ENCODE assay signal across 11 cellular contexts in genomic region chr9:127873886-127874285, GRCh38. TPM values are rescaled to one million over a fixed set of nuclear protein-coding genes. Genes with fewer than 3 reads are reported as not detected.
DNase-seq lines count a peak whose midpoint lies in the region; ATAC-seq and TF ChIP-seq lines count a peak whose summit lies in the region.
"Had no signal": no experiment of that assay in that cellular context is flagged by ENCODE, and none has a peak within 500 bp of the region (broad histone marks: within the 10 kb centered on the region; RNA-seq: fewer than 3 reads in every experiment).

No MANE protein-coding gene starts in this region.

- H3K4me3 Mint-ChIP-seq in MCF 10A (ENCODE audit: unreplicated experiment) = peak overlapping the region; percentile 72

- H3K36me3 ChIP-seq in BE2C (peaks cover 4% of the 10 kb centered on the region; the same call in 1 of the 2 replicates), right atrium auricular region (peaks cover 40% of the 10 kb centered on the region), psoas muscle (ENCODE audit: insufficient read depth in 1 of 2, low read depth in 1 of 2) (peaks cover 0 to 44% of the 10 kb centered on the region in 2 donors)

- 16 to 19% (median 18%) methylated on average over 10 of the region's 10 CpGs for WGBS in psoas muscle, 3 donors

- H3K36me3 Mint-ChIP-seq in MCF 10A (ENCODE audit: insufficient read depth, unreplicated experiment) = peaks cover 11% of the 10 kb centered on the region

- H3K9me3 ChIP-seq in BE2C (no peaks in the 10 kb centered on the region), right atrium auricular region (no peaks in the 10 kb centered on the region), psoas muscle (no peaks in the 10 kb centered on the region)

- intact Hi-C loops in MCF 10A (cut with micrococcal nuclease) (loop anchor here (1.0 kb wide), 1 partner anchor 47 kb away; no protein-coding TSS in a partner anchor), psoas muscle (cut with DNase I) (loop anchor here (5.0 kb wide), 5 partner anchors 43 to 282 kb away; partner anchors contain the start of genes TOR2A (in 2 of the 2), CDK9 (in 1 of the 2), FPGS (in 1 of the 2) and ST6GALNAC4 (in 1 of the 2))

- H3K9me3 Mint-ChIP-seq in MCF 10A (ENCODE audit: unreplicated experiment) = no peaks in the 10 kb centered on the region

- POLR2A ChIA-PET in MCF 10A (lab: Yijun Ruan, JAX) = interaction anchor here (0.7 to 2.3 kb wide), 8 partner anchors 25 to 133 kb away, joined by 3 to 8 read pairs (median 3); partner anchors contain the start of genes FPGS and ST6GALNAC4

- BruUV-seq in MCF 10A (replicated peaks; lab: Mats Ljungman, UMichigan) = TSS peak; percentile 39

- H3K4me3 ChIP-seq in BE2C (ENCODE audit: low read depth, low read length) (no peak overlapping the region), right atrium auricular region (peak overlapping the region in 1 of 2 donors; percentile 77), psoas muscle (peak overlapping the region; percentile 78)

- H3K27me3 ChIP-seq in BE2C (no peaks in the 10 kb centered on the region), right atrium auricular region (no peaks in the 10 kb centered on the region), psoas muscle (ENCODE audit: insufficient read depth in 3 of 3, low read length in 2 of 3) (no peaks in the 10 kb centered on the region)

- CTCF ChIA-PET in MCF 10A (lab: Yijun Ruan, JAX) = interaction anchor here (0.6 to 1.9 kb wide), 11 partner anchors 11 to 908 kb away, joined by 3 to 7 read pairs (median 4); partner anchors contain the start of gene TOR2A

- no peak for TF ChIP-seq CTCF in BE2C (IDR thresholded peaks at IDR 0.05; ENCODE audit: low read depth, low read length)
- no peak for TF ChIP-seq CTCF in MCF 10A (IDR thresholded peaks at IDR 0.05; ENCODE audit: unreplicated experiment)
- no peak for TF ChIP-seq CTCF in right atrium auricular region (IDR thresholded peaks at IDR 0.05)
- TF ChIP-seq CTCF in psoas muscle (IDR thresholded peaks at IDR 0.05) = no peak

- peak overlapping the region; percentile 54 for H3K27ac Mint-ChIP-seq in MCF 10A (ENCODE audit: low read depth, unreplicated experiment)

- H3K27ac ChIP-seq in right atrium auricular region = peak overlapping the region; percentile 93 to 94
- H3K27ac ChIP-seq in psoas muscle = peak overlapping the region; percentile 85
- H3K27ac ChIP-seq: C4-2B had no signal

- DNase-seq in BE2C (peak; percentile 50), MCF 10A (ENCODE audit: unreplicated experiment) (peak; percentile 74), right atrium auricular region (ENCODE audit: low spot score) (peak; percentile 88), psoas muscle (peak; percentile 85 to 94)
- no peak for DNase-seq in NK-92 treated with Interleukin-12 subunit alpha and Interleukin-12 subunit beta, amount 100 ng/mL, for 24 hours (lab: John Stamatoyannopoulos, UW)
- DNase-seq: activated CD4-positive, alpha-beta T cell treated with anti-CD3 and anti-CD28 coated beads, Interleukin-2, amount 50 U/mL, for 4 hours; RPMI8226 had no signal

- peaks cover 4% of the 10 kb centered on the region for H3K4me1 ChIP-seq in BE2C
- peaks cover 2 to 70% of the 10 kb centered on the region in 2 donors for H3K4me1 ChIP-seq in right atrium auricular region
- H3K4me1 ChIP-seq in psoas muscle = peaks cover 44% of the 10 kb centered on the region

- ATAC-seq in psoas muscle = peak; percentile 56 to 66 (median 61)
- ATAC-seq in GM21423 (IDR thresholded peaks at IDR 0.05; ENCODE audit: unreplicated experiment) = no peak
- no peak for ATAC-seq in HG02970 (IDR thresholded peaks at IDR 0.05; ENCODE audit: low FRiP score, unreplicated experiment)
- ATAC-seq in GM18907 (IDR thresholded peaks at IDR 0.05; ENCODE audit: unreplicated experiment) = no peak

- no peaks in the 10 kb centered on the region for H3K27me3 Mint-ChIP-seq in MCF 10A (ENCODE audit: insufficient read depth, unreplicated experiment)

- H3K4me1 Mint-ChIP-seq in MCF 10A (ENCODE audit: insufficient read depth, unreplicated experiment) = peaks cover 9% of the 10 kb centered on the region

RNA-seq across cellular contexts. Expression of gene AK1, which starts 3.6 kb away (rescaled TPM):
- polyA plus RNA-seq in BE2C (2012; ENCODE audit: insufficient read depth, insufficient read length, low read depth) = 236 TPM
- total RNA-seq in MCF 10A (2022) = 75.9 and 94.3 TPM in 2 replicates
- 100 to 1,000 TPM; 263 to 398 TPM for total RNA-seq in right atrium auricular region
- total RNA-seq in psoas muscle = 100 to 1,000 TPM; 369 to 854 (median 688) TPM
- 100 to 1,000 TPM; 310 to 845 (median 778) TPM for polyA plus RNA-seq in psoas muscle

RNA-seq across cellular contexts. Expression of gene ENG, which starts 19.4 kb away (rescaled TPM):
- 9.0 TPM for polyA plus RNA-seq in BE2C (2012; ENCODE audit: insufficient read depth, insufficient read length, low read depth)
- 19.2 and 22.1 TPM in 2 replicates for total RNA-seq in MCF 10A (2022)
- 100 to 1,000 TPM; 142 to 511 TPM for total RNA-seq in right atrium auricular region
- 10 to 100 TPM; 31.7 to 80.4 (median 54.3) TPM for total RNA-seq in psoas muscle
- 10 to 100 TPM; 22.1 to 78.1 (median 28.6) TPM for polyA plus RNA-seq in psoas muscle

RNA-seq across cellular contexts. Expression of gene ST6GALNAC6, which starts 25.5 kb away (rescaled TPM):
- 40.4 TPM for polyA plus RNA-seq in BE2C (2012; ENCODE audit: insufficient read depth, insufficient read length, low read depth)
- 16.5 and 17.6 TPM in 2 replicates for total RNA-seq in MCF 10A (2022)
- 100 to 1,000 TPM in 1 of 2 donors, 10 to 100 TPM in 1; 68.2 to 106 TPM for total RNA-seq in right atrium auricular region
- 10 to 100 TPM; 20.3 to 26.1 (median 24.4) TPM for total RNA-seq in psoas muscle
- polyA plus RNA-seq in psoas muscle = 10 to 100 TPM; 18.5 to 35.5 (median 31.0) TPM

RNA-seq across cellular contexts. Expression of gene ST6GALNAC4, which starts 43.0 kb away (rescaled TPM):
- polyA plus RNA-seq in BE2C (2012; ENCODE audit: insufficient read depth, insufficient read length, low read depth) = 39.4 TPM
- total RNA-seq in MCF 10A (2022) = 36.3 and 39.5 TPM in 2 replicates
- 10 to 100 TPM; 31.7 to 59.0 TPM for total RNA-seq in right atrium auricular region
- 10 to 100 TPM in 3 of 4 donors, 1 to 10 TPM in 1; 8.9 to 52.6 (median 27.3) TPM for total RNA-seq in psoas muscle
- 10 to 100 TPM; 14.0 to 31.4 (median 14.8) TPM for polyA plus RNA-seq in psoas muscle

RNA-seq across cellular contexts. Expression of gene PIP5KL1, which starts 56.7 kb away (rescaled TPM):
- polyA plus RNA-seq in BE2C (2012; ENCODE audit: insufficient read depth, insufficient read length, low read depth) = 0.74 TPM
- 4.0 and 5.7 TPM in 2 replicates for total RNA-seq in MCF 10A (2022)
- under 1 TPM in 1 of 2 donors, not detected in 1; 0.20 TPM for total RNA-seq in right atrium auricular region
- under 1 TPM in 2 of 4 donors, not detected in 2; 0.40 to 0.44 TPM for total RNA-seq in psoas muscle
- under 1 TPM in 2 of 3 donors, not detected in 1; 0.05 to 0.12 TPM for polyA plus RNA-seq in psoas muscle

Comparison
In these comparisons a context has a peak if more than half of its experiments do, and no peak if none do; other contexts are left out.
1. ATAC-seq: peak in psoas muscle (4 of 4); none in GM21423 (single experiment), HG02970 (single experiment) and GM18907 (single experiment).